10 cellular contexts compared by ENCODE assay signal in genomic region chr4:169005453-169006099, GRCh38. TPM values are rescaled to one million over a fixed set of nuclear protein-coding genes. Genes with fewer than 3 reads are reported as not detected.
DNase-seq lines count a peak whose midpoint lies in the region; ATAC-seq, FAIRE-seq and TF ChIP-seq lines count a peak whose summit lies in the region.
"Had no signal": no experiment of that assay in that cellular context is flagged by ENCODE, and none has a peak within 500 bp of the region (broad histone marks: within the 10 kb centered on the region; RNA-seq: fewer than 3 reads in every experiment).

No MANE protein-coding gene starts in this region.

- peaks cover 0 to 58% of the 10 kb centered on the region in 2 donors for H3K36me3 ChIP-seq in psoas muscle (ENCODE audit: insufficient read depth in 1 of 2, low read depth in 1 of 2)

- no peak overlapping the region for H3K27ac ChIP-seq in psoas muscle

- peak; percentile 93 for FAIRE-seq in endometrium (lab: Jason Lieb, UNC)
- FAIRE-seq in H54 (lab: Jason Lieb, UNC), result no peak

- H3K9me3 ChIP-seq in psoas muscle, result no peaks in the 10 kb centered on the region

- H3K27me3 ChIP-seq in psoas muscle (ENCODE audit: insufficient read depth in 3 of 3, low read length in 2 of 3), result no peaks in the 10 kb centered on the region

- WGBS in psoas muscle, 3 donors, result 66 to 88% (median 71%) methylated on average over 1 of the region's 1 CpG

- no peak overlapping the region for H3K4me3 ChIP-seq in NB4 (ENCODE audit: low read depth, low read length)
- no peak overlapping the region for H3K4me3 ChIP-seq in psoas muscle

- peaks cover 24% of the 10 kb centered on the region for H3K4me1 ChIP-seq in psoas muscle

- peak; percentile 21 for DNase-seq in GM03348 (ENCODE audit: low spot score)
- DNase-seq in NB4 (ENCODE audit: low read depth), result no peak
- DNase-seq in psoas muscle, result no peak
- DNase-seq in H54 (ENCODE audit: insufficient read length, low spot score), result no peak
- DNase-seq: activated naive CD8-positive, alpha-beta T cell treated with anti-CD3 and anti-CD28 coated beads, Interleukin-2, amount 10 ng/mL, durations not matched to agents 7 days and 5 days; NCI-H1436 treated with DMSO at 0.1 percent for 48 hours; T-helper 9 cell had no signal

- TF ChIP-seq CTCF in NB4 (IDR thresholded peaks at IDR 0.05; ENCODE audit: low read depth, low read length) (peak; percentile 8), psoas muscle (IDR thresholded peaks at IDR 0.05) (peak; percentile 25)

- intact Hi-C loops in psoas muscle (cut with DNase I), result loop anchor here (5.0 kb wide), 2 partner anchors 78 to 83 kb away; no protein-coding TSS in a partner anchor

- TF ChIP-seq POLR2A in NB4 (IDR thresholded peaks at IDR 0.05; ENCODE audit: extremely low read depth, insufficient read length), result no peak
- no peak for TF ChIP-seq POLR2A in H54 (IDR thresholded peaks at IDR 0.05; ENCODE audit: low read depth, low read length)

- no peak for ATAC-seq in psoas muscle
- no peak for ATAC-seq in HG03565 (IDR thresholded peaks at IDR 0.05; ENCODE audit: unreplicated experiment)
- no peak for ATAC-seq in HG02642 (IDR thresholded peaks at IDR 0.05; ENCODE audit: poor library complexity, unreplicated experiment)

RNA-seq across cellular contexts. Expression of gene CBR4, which starts 4.5 kb away (rescaled TPM):
- total RNA-seq in psoas muscle, result 10 to 100 TPM; 10.4 to 18.5 (median 14.9) TPM
- polyA plus RNA-seq in psoas muscle, result 10 to 100 TPM in 1 of 3 donors, 1 to 10 TPM in 2; 5.2 to 16.3 (median 8.4) TPM
